In the genomic region with DNA sequence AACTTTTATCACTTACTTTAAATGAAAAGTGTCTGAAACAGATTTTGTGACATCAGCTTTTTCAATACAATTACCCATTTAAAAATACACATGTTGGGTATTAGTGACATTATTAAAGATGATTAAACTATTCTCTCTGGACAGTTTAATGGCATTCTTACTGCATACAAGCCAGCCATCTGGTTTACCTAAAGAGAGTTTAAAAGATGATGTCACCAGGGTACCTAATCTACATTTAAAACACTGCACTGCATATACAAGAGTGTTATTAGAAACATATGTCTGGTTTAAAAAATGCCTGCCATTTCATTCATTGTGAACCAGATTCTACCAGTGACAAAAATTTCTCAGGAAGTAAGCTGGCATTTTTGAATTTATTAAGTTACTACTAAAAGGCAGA, we compare ENCODE assay signal across 14 cellular contexts.
DNase-seq lines count a peak whose midpoint lies in the region; ATAC-seq and TF ChIP-seq lines count a peak whose summit lies in the region.
"Had no signal": no experiment of that assay in that cellular context is flagged by ENCODE, and none has a peak within 500 bp of the region (broad histone marks: within the 10 kb centered on the region; RNA-seq: fewer than 3 reads in every experiment).

No MANE protein-coding gene starts in this region.

- no peak overlapping the region for H3K4me3 ChIP-seq in smooth muscle cell
- H3K4me3 ChIP-seq: A549, GM23338 had no signal

- no peaks in the 10 kb centered on the region for H4K20me1 ChIP-seq in smooth muscle cell (ENCODE audit: low read depth)

- no peaks in the 10 kb centered on the region for H3K9me3 ChIP-seq in smooth muscle cell (replicated peaks; ENCODE audit: low read depth)
- H3K9me3 ChIP-seq: A549 had no signal

- H3K36me3 Mint-ChIP-seq in immature natural killer cell: peaks cover 0 to 4% (median 0%) of the 10 kb centered on the region in 3 donors
- H3K36me3 Mint-ChIP-seq: CD14-positive monocyte; CD8-positive, alpha-beta T cell had no signal

- TF ChIP-seq CTCF in smooth muscle cell (IDR thresholded peaks at IDR 0.05; ENCODE audit: borderline replicate concordance, insufficient read depth, poor library complexity, severe bottlenecking): no peak

- no peak overlapping the region for H3K9ac ChIP-seq in smooth muscle cell (ENCODE audit: low read depth)

- ATAC-seq in SK-N-SH treated with all-trans-retinoic acid at 6 μM for 48 hours (peak; percentile 92), GM18519 (IDR thresholded peaks at IDR 0.05; ENCODE audit: low FRiP score, unreplicated experiment) (no peak)
- ATAC-seq: A549; CD8-positive, alpha-beta T cell; GM23338 had no signal

- no peak overlapping the region for H2AFZ ChIP-seq in smooth muscle cell (ENCODE audit: low read depth)
- H2AFZ ChIP-seq: GM23338 had no signal

- H3K27ac Mint-ChIP-seq in immature natural killer cell: no peak overlapping the region
- H3K27ac Mint-ChIP-seq: CD14-positive monocyte; CD8-positive, alpha-beta T cell; GM23338 had no signal

- no peaks in the 10 kb centered on the region for H3K4me1 ChIP-seq in smooth muscle cell (ENCODE audit: low read depth)
- H3K4me1 ChIP-seq: A549 had no signal

- H3K36me3 ChIP-seq in smooth muscle cell (ENCODE audit: low read depth): no peaks in the 10 kb centered on the region

- DNase-seq in DMS 273 (lab: John Stamatoyannopoulos, UW; ENCODE audit: unreplicated experiment) (peak; percentile 72), NCI-H524 treated with DMSO at 0.1 percent for 48 hours (lab: John Stamatoyannopoulos, UW) (peak; percentile 10), smooth muscle cell (lab: John Stamatoyannopoulos, UW; ENCODE audit: unreplicated experiment) (no peak), immature natural killer cell (no peak), SHP77 (lab: John Stamatoyannopoulos, UW) (no peak)
- DNase-seq: CD8-positive, alpha-beta T cell; COR-L47; H7 had no signal

- H3K27me3 Mint-ChIP-seq in immature natural killer cell (ENCODE audit: low read depth in 3 of 3): no peaks in the 10 kb centered on the region

- peaks cover 6 to 36% (median 12%) of the 10 kb centered on the region in 6 donors for H3K9me3 Mint-ChIP-seq in immature natural killer cell
- H3K9me3 Mint-ChIP-seq: GM23338 had no signal

- no peaks in the 10 kb centered on the region for H3K4me1 Mint-ChIP-seq in immature natural killer cell
- H3K4me1 Mint-ChIP-seq: CD14-positive monocyte, GM23338 had no signal

- H3K4me2 ChIP-seq in smooth muscle cell: peak overlapping the region; percentile 7
- H3K4me2 ChIP-seq: A549, GM23338 had no signal

- no peaks in the 10 kb centered on the region for H3K27me3 ChIP-seq in smooth muscle cell (ENCODE audit: low read depth)

- no peaks in the 10 kb centered on the region for H3K79me2 ChIP-seq in smooth muscle cell (ENCODE audit: low read depth)

- no peaks in the 10 kb centered on the region for H3F3A ChIP-seq in smooth muscle cell (ENCODE audit: low read depth)

- H3K4me3 Mint-ChIP-seq in immature natural killer cell: no peak overlapping the region
- H3K4me3 Mint-ChIP-seq: CD14-positive monocyte; CD8-positive, alpha-beta T cell; GM23338 had no signal

- H3K27ac ChIP-seq in smooth muscle cell (ENCODE audit: low read depth): no peak overlapping the region
- H3K27ac ChIP-seq: A549, HL-60 had no signal

TF ChIP-seq in SK-N-SH treated with all-trans-retinoic acid at 6 μM for 48 hours, 23 proteins besides CTCF, POLR2A, EP300 and RAD21 (continues in another document):
- TF ChIP-seq RARB (CRISPR knock-in tag; IDR thresholded peaks at IDR 0.05) (no peak), CSDC2 (CRISPR knock-in tag; IDR thresholded peaks at IDR 0.05) (peak; percentile 33; the same call in 1 of the 2 replicates), ZNF565 (CRISPR knock-in tag; conservative IDR thresholded peaks at IDR 0.05; ENCODE audit: low read depth) (peak; percentile 92), OSR1 (CRISPR knock-in tag; IDR thresholded peaks at IDR 0.05) (no peak), ZFP30 (CRISPR knock-in tag; IDR thresholded peaks at IDR 0.05) (0 out of 2 replicates have a peak, but pooled peaks have one; percentile 28), TCF4 (CRISPR knock-in tag; IDR thresholded peaks at IDR 0.05; ENCODE audit: borderline replicate concordance) (peak; percentile 99), ZNF70 (CRISPR knock-in tag; IDR thresholded peaks at IDR 0.05) (peak; percentile 29; the same call in 1 of the 2 replicates), ARNTL (CRISPR knock-in tag; IDR thresholded peaks at IDR 0.05; ENCODE audit: borderline replicate concordance, low read depth) (no peak), ZFP3 (CRISPR knock-in tag; IDR thresholded peaks at IDR 0.05) (no peak), ZC3H10 (CRISPR knock-in tag; IDR thresholded peaks at IDR 0.05) (peak; percentile 87), SNAI2 (CRISPR knock-in tag; IDR thresholded peaks at IDR 0.05) (peak; percentile 95), GLIS3 (CRISPR knock-in tag; IDR thresholded peaks at IDR 0.05) (peak; percentile 98)
- TF ChIP-seq, protein P1, sequence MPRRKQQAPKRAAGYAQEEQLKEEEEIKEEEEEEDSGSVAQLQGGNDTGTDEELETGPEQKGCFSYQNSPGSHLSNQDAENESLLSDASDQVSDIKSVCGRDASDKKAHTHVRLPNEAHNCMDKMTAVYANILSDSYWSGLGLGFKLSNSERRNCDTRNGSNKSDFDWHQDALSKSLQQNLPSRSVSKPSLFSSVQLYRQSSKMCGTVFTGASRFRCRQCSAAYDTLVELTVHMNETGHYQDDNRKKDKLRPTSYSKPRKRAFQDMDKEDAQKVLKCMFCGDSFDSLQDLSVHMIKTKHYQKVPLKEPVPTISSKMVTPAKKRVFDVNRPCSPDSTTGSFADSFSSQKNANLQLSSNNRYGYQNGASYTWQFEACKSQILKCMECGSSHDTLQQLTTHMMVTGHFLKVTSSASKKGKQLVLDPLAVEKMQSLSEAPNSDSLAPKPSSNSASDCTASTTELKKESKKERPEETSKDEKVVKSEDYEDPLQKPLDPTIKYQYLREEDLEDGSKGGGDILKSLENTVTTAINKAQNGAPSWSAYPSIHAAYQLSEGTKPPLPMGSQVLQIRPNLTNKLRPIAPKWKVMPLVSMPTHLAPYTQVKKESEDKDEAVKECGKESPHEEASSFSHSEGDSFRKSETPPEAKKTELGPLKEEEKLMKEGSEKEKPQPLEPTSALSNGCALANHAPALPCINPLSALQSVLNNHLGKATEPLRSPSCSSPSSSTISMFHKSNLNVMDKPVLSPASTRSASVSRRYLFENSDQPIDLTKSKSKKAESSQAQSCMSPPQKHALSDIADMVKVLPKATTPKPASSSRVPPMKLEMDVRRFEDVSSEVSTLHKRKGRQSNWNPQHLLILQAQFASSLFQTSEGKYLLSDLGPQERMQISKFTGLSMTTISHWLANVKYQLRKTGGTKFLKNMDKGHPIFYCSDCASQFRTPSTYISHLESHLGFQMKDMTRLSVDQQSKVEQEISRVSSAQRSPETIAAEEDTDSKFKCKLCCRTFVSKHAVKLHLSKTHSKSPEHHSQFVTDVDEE (CRISPR knock-in tag; IDR thresholded peaks at IDR 0.05): peak; percentile 94
- TF ChIP-seq, protein P2, sequence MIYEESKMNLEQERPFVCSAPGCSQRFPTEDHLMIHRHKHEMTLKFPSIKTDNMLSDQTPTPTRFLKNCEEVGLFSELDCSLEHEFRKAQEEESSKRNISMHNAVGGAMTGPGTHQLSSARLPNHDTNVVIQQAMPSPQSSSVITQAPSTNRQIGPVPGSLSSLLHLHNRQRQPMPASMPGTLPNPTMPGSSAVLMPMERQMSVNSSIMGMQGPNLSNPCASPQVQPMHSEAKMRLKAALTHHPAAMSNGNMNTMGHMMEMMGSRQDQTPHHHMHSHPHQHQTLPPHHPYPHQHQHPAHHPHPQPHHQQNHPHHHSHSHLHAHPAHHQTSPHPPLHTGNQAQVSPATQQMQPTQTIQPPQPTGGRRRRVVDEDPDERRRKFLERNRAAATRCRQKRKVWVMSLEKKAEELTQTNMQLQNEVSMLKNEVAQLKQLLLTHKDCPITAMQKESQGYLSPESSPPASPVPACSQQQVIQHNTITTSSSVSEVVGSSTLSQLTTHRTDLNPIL (CRISPR knock-in tag; IDR thresholded peaks at IDR 0.05; ENCODE audit: low read depth): peak; percentile 100
- TF ChIP-seq, protein P3, sequence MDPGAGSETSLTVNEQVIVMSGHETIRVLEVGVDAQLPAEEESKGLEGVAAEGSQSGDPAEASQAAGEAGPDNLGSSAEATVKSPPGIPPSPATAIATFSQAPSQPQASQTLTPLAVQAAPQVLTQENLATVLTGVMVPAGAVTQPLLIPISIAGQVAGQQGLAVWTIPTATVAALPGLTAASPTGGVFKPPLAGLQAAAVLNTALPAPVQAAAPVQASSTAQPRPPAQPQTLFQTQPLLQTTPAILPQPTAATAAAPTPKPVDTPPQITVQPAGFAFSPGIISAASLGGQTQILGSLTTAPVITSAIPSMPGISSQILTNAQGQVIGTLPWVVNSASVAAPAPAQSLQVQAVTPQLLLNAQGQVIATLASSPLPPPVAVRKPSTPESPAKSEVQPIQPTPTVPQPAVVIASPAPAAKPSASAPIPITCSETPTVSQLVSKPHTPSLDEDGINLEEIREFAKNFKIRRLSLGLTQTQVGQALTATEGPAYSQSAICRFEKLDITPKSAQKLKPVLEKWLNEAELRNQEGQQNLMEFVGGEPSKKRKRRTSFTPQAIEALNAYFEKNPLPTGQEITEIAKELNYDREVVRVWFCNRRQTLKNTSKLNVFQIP (CRISPR knock-in tag; IDR thresholded peaks at IDR 0.05; ENCODE audit: borderline replicate concordance, low read depth): peak; percentile 55; the same call in 1 of the 2 replicates
- TF ChIP-seq, protein P4, sequence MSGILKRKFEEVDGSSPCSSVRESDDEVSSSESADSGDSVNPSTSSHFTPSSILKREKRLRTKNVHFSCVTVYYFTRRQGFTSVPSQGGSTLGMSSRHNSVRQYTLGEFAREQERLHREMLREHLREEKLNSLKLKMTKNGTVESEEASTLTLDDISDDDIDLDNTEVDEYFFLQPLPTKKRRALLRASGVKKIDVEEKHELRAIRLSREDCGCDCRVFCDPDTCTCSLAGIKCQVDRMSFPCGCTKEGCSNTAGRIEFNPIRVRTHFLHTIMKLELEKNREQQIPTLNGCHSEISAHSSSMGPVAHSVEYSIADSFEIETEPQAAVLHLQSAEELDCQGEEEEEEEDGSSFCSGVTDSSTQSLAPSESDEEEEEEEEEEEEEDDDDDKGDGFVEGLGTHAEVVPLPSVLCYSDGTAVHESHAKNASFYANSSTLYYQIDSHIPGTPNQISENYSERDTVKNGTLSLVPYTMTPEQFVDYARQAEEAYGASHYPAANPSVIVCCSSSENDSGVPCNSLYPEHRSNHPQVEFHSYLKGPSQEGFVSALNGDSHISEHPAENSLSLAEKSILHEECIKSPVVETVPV (CRISPR knock-in tag; IDR thresholded peaks at IDR 0.05): peak; percentile 96

Comparison
In these comparisons a context has a peak if more than half of its experiments do, and no peak if none do; other contexts are left out.
1. DNase-seq: peak in DMS 273 (single experiment) and NCI-H524 treated with DMSO at 0.1 percent for 48 hours (single experiment); none in smooth muscle cell (single experiment), immature natural killer cell (0 of 3) and SHP77 (0 of 2).